Comparison of ENCODE assay signal across 15 cellular contexts in genomic region chr16:49365711-49366509, GRCh38. TPM values are rescaled to one million over a fixed set of nuclear protein-coding genes. Genes with fewer than 3 reads are reported as not detected.
DNase-seq lines count a peak whose midpoint lies in the region; ATAC-seq and TF ChIP-seq lines count a peak whose summit lies in the region.
"Had no signal": no experiment of that assay in that cellular context is flagged by ENCODE, and none has a peak within 500 bp of the region (broad histone marks: within the 10 kb centered on the region; RNA-seq: fewer than 3 reads in every experiment).

No MANE protein-coding gene starts in this region.

- no peaks in the 10 kb centered on the region for H3K4me1 ChIP-seq in right atrium auricular region
- H3K4me1 ChIP-seq in tibial nerve: no peaks in the 10 kb centered on the region
- H3K4me1 ChIP-seq: A549, vagina had no signal

- H3K4me3 ChIP-seq in right atrium auricular region (no peak overlapping the region), tibial nerve (no peak overlapping the region)
- H3K4me3 ChIP-seq: A549, vagina had no signal

- ATAC-seq in left ventricle myocardium superior (peak; percentile 43), HG02642 (IDR thresholded peaks at IDR 0.05; ENCODE audit: poor library complexity, unreplicated experiment) (peak; percentile 86), HG03460 (IDR thresholded peaks at IDR 0.05; ENCODE audit: unreplicated experiment) (peak; percentile 87)
- ATAC-seq in stimulated activated memory B cell treated with anti-CD40 and anti-IgM and Interleukin-4, amounts not matched to agents 10 μg/mL and 1 μg/mL and 100 μg/mL, for 72 hours: peak; percentile 63
- ATAC-seq: A549, left colon had no signal

- H3K36me3 Mint-ChIP-seq in stimulated activated memory B cell treated with anti-CD40 and anti-IgM and Interleukin-4, amounts not matched to agents 10 μg/mL and 1 μg/mL and 100 μg/mL, for 72 hours: no peaks in the 10 kb centered on the region
- H3K36me3 Mint-ChIP-seq: brain had no signal

- peak overlapping the region; percentile 11 for H3K27ac Mint-ChIP-seq in stimulated activated memory B cell treated with anti-CD40 and anti-IgM and Interleukin-4, amounts not matched to agents 10 μg/mL and 1 μg/mL and 100 μg/mL, for 72 hours
- H3K27ac Mint-ChIP-seq: brain had no signal

- H3K36me3 ChIP-seq in right atrium auricular region: no peaks in the 10 kb centered on the region
- H3K36me3 ChIP-seq in tibial nerve: no peaks in the 10 kb centered on the region
- H3K36me3 ChIP-seq: vagina had no signal

- H3K9me3 ChIP-seq in right atrium auricular region (no peaks in the 10 kb centered on the region), tibial nerve (peaks cover 0 to 5% (median 0%) of the 10 kb centered on the region in 4 donors)
- H3K9me3 ChIP-seq: A549, vagina had no signal

- intact Hi-C loops in left ventricle myocardium superior (cut with micrococcal nuclease): no loop called here

- peaks cover 10% of the 10 kb centered on the region for H3K9me3 Mint-ChIP-seq in stimulated activated memory B cell treated with anti-CD40 and anti-IgM and Interleukin-4, amounts not matched to agents 10 μg/mL and 1 μg/mL and 100 μg/mL, for 72 hours

- no peak overlapping the region for H3K27ac ChIP-seq in right atrium auricular region
- H3K27ac ChIP-seq in tibial nerve: no peak overlapping the region
- H3K27ac ChIP-seq: A549, vagina had no signal

- DNase-seq in left ventricle myocardium superior (no peak), right atrium auricular region (ENCODE audit: low spot score) (no peak), AG08396 (ENCODE audit: low spot score) (no peak), AG20443 (ENCODE audit: low spot score) (no peak), tibial nerve (ENCODE audit: low spot score in 2 of 2) (no peak)
- DNase-seq: left colon, NCI-H2227 treated with DMSO at 0.1 percent for 48 hours, occipital lobe, SW 1271 had no signal

- H3K27me3 Mint-ChIP-seq in stimulated activated memory B cell treated with anti-CD40 and anti-IgM and Interleukin-4, amounts not matched to agents 10 μg/mL and 1 μg/mL and 100 μg/mL, for 72 hours: no peaks in the 10 kb centered on the region

- no peak for TF ChIP-seq POLR2A in tibial nerve (IDR thresholded peaks at IDR 0.05)

- TF ChIP-seq CTCF in right atrium auricular region (IDR thresholded peaks at IDR 0.05): no peak
- TF ChIP-seq CTCF in tibial nerve (IDR thresholded peaks at IDR 0.05): no peak

- no peaks in the 10 kb centered on the region for H3K27me3 ChIP-seq in right atrium auricular region
- no peaks in the 10 kb centered on the region for H3K27me3 ChIP-seq in tibial nerve
- H3K27me3 ChIP-seq: vagina had no signal

- no peak for TF ChIP-seq EP300 in tibial nerve (IDR thresholded peaks at IDR 0.05)

- WGBS in tibial nerve, 2 donors: 66 to 68% methylated on average over 4 of the region's 4 CpGs

- peaks cover 12% of the 10 kb centered on the region for H3K4me1 Mint-ChIP-seq in stimulated activated memory B cell treated with anti-CD40 and anti-IgM and Interleukin-4, amounts not matched to agents 10 μg/mL and 1 μg/mL and 100 μg/mL, for 72 hours
- H3K4me1 Mint-ChIP-seq: brain had no signal

- no peak overlapping the region for H3K4me3 Mint-ChIP-seq in stimulated activated memory B cell treated with anti-CD40 and anti-IgM and Interleukin-4, amounts not matched to agents 10 μg/mL and 1 μg/mL and 100 μg/mL, for 72 hours
- H3K4me3 Mint-ChIP-seq: brain had no signal

RNA-seq across cellular contexts. Expression of gene C16orf78, which starts 7.7 kb away (rescaled TPM):
- not detected for total RNA-seq in left ventricle myocardium superior
- total RNA-seq in right atrium auricular region: not detected
- total RNA-seq in tibial nerve: not detected
- total RNA-seq: left colon, occipital lobe, vagina had no signal
